8 cellular contexts compared by ENCODE assay signal in the genomic region with DNA sequence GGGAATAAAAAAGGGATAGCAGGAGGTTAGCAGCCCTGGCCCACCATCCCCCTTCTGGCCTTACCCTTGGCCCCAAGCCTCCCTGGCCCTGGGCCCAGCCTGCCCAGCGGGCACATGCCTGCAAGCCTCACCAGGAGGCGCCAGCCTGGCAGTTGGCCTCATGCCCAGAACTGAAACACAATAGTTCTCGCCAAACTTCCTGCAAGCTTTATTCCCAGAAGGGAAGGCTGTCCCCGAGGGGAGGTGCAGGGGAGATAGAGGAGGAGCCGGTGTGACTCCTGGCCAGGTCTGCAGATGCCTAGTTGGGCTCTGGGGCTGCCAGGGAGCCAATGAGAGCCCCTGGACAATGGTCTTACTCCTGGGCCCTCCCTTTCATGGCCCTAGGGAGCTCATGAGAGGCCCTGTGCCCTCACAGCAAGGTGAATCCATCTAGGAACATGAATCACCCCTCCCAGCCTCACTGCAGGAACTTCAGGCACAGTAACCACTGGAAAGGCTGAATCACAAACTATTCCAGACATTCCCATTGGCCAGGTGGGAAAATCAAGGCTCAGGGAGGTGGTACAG. TPM values are rescaled to one million over a fixed set of nuclear protein-coding genes. Genes with fewer than 3 reads are reported as not detected.
A peak's percentile ranks its signal among the peaks of the same experiment; 100 is the strongest.
DNase-seq lines count a peak whose midpoint lies in the region; ATAC-seq and TF ChIP-seq lines count a peak whose summit lies in the region.

No MANE protein-coding gene starts in this region.

- H3K9me2 ChIP-seq in PC-9 (ENCODE audit: insufficient read depth), result no peaks in the 10 kb centered on the region

- intact Hi-C loops in PC-9 (cut with micrococcal nuclease; ENCODE audit: unreplicated experiment), result loop anchor here (1.0 to 5.0 kb wide), 6 partner anchors 25 to 110 kb away; a partner anchor contains a TSS

- H3F3A ChIP-seq in PC-9 (ENCODE audit: insufficient read depth, low read depth), result peaks cover 35% of the 10 kb centered on the region

- DNase-seq in 8988T (peak; percentile 64), HS-5 (ENCODE audit: low read depth) (peak; percentile 22), PC-9 (peak; percentile 96 to 97), epithelial cell of proximal tubule (ENCODE audit: low read depth) (peak; percentile 81), nucleus accumbens (lab: John Stamatoyannopoulos, UW) (peak in 53 of 56 donors; percentile 16 to 87 (median 65)), activated T-cell treated with anti-CD3 and anti-CD28 coated beads for 4 hours (no peak)
- no peak for DNase-seq in activated naive CD4-positive, alpha-beta T cell (lab: John Stamatoyannopoulos, UW)

- POLR2A ChIA-PET in PC-9 (lab: Charles Lee; ENCODE audit: unreplicated experiment), result interaction anchor here (0.5 to 1.1 kb wide), 6 partner anchors 25 to 104 kb away, joined by 3 to 13 read pairs (median 6); a partner anchor contains a TSS

- no peak overlapping the region for H2AFZ ChIP-seq in PC-9

- TF ChIP-seq CTCF in PC-9 (conservative IDR thresholded peaks at IDR 0.05), result peak; percentile 68
- peak; percentile 79 for TF ChIP-seq CTCF in epithelial cell of proximal tubule (conservative IDR thresholded peaks at IDR 0.05; ENCODE audit: low read depth, low read length)

- no peaks in the 10 kb centered on the region for H3K36me3 ChIP-seq in PC-9 (ENCODE audit: low read depth)

- CTCF ChIA-PET in PC-9 (lab: Charles Lee), result interaction anchor here (1.0 to 1.4 kb wide), 4 partner anchors 12 to 111 kb away, joined by 3 to 10 read pairs (median 5); no protein-coding TSS in a partner anchor

- no peaks in the 10 kb centered on the region for H3K79me2 ChIP-seq in PC-9 (ENCODE audit: low read depth)

- H3K4me2 ChIP-seq in PC-9, result peak overlapping the region; percentile 43

- H3K27me3 ChIP-seq in PC-9 (ENCODE audit: insufficient read depth, low read depth), result no peaks in the 10 kb centered on the region

- H4K20me1 ChIP-seq in PC-9 (ENCODE audit: insufficient read depth), result no peaks in the 10 kb centered on the region

- no TSS peak for BruUV-seq in PC-9 (replicated peaks; lab: Mats Ljungman, UMichigan)

- peaks cover 67% of the 10 kb centered on the region for H3K4me1 ChIP-seq in PC-9 (replicated peaks; ENCODE audit: insufficient read depth)

- H3K9me3 ChIP-seq in PC-9 (ENCODE audit: insufficient read depth, low read depth), result no peaks in the 10 kb centered on the region

- H3K27ac ChIP-seq in PC-9, result peak overlapping the region; percentile 63; the same call in 1 of the 2 replicates

- ATAC-seq in HG03457 (IDR thresholded peaks at IDR 0.05; ENCODE audit: unreplicated experiment), result no peak

- H3K4me3 ChIP-seq in PC-9, result no peak overlapping the region
- H3K4me3 ChIP-seq in epithelial cell of proximal tubule (ENCODE audit: low read depth, low read length), result no peak overlapping the region

RNA-seq across cellular contexts. Expression of a gene that starts 4.0 kb away (rescaled TPM):
- total RNA-seq in PC-9 (2021), result 7.5 and 15.4 TPM in 2 replicates
- total RNA-seq in epithelial cell of proximal tubule, result 2.5 TPM in 1 of 2 replicates, not detected in the other

RNA-seq across cellular contexts. Expression of a gene that starts 37.5 kb away (rescaled TPM):
- total RNA-seq in PC-9 (2021) (64.9 and 83.6 TPM in 2 replicates), epithelial cell of proximal tubule (1.9 and 3.9 TPM in 2 replicates)

Comparison
In these comparisons a context has a peak if more than half of its experiments do, and no peak if none do; other contexts are left out.
1. DNase-seq: peak in 8988T (single experiment), HS-5 (single experiment), PC-9 (2 of 2), epithelial cell of proximal tubule (single experiment) and nucleus accumbens (53 of 56); none in activated naive CD4-positive, alpha-beta T cell (0 of 4) and activated T-cell treated with anti-CD3 and anti-CD28 coated beads for 4 hours (single experiment).
2. RNA of a gene that starts 37.5 kb away (total RNA-seq): 64.9 to 83.6 TPM in PC-9; 1.9 to 3.9 TPM in epithelial cell of proximal tubule; every median in the first group is over 10 times any median in the second.